In the genomic region with DNA sequence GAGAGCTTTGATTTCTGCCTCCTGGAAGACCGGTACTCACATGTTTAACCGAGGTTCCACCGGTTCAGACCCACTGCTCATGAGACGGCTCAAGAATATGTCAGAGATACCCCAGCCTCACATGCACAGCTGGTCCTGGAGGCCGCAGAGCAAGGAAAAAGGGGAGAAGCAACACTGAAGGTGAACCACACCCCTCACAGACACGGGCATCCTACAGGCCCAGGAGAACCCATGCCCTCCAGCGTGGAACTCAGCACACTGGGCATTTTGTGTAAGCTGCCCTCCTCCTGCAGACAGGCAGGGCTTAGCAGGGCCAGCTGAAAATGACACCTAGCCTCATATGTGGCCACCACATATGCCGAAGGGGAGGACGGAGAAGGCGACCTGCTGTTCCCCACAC, we compare ENCODE assay signal across 18 cellular contexts. TPM values are rescaled to one million over a fixed set of nuclear protein-coding genes. Genes with fewer than 3 reads are reported as not detected.
DNase-seq lines count a peak whose midpoint lies in the region; ATAC-seq and TF ChIP-seq lines count a peak whose summit lies in the region.
"Had no signal": no experiment of that assay in that cellular context is flagged by ENCODE, and none has a peak within 500 bp of the region (broad histone marks: within the 10 kb centered on the region; RNA-seq: fewer than 3 reads in every experiment).

No MANE protein-coding gene starts in this region.

- DNase-seq in activated naive CD4-positive, alpha-beta T cell treated with anti-CD3 and anti-CD28 coated beads, Interleukin-2, amount 10 ng/mL, durations not matched to agents 7 days and 5 days: no peak
- DNase-seq in activated naive CD4-positive, alpha-beta T cell (lab: John Stamatoyannopoulos, UW): no peak
- DNase-seq in immature natural killer cell (no peak), middle frontal gyrus (ENCODE audit: extremely low spot score, low spot score) (no peak), CD1c-positive myeloid dendritic cell (ENCODE audit: extremely low spot score) (no peak)
- DNase-seq: activated CD8-positive, alpha-beta memory T cell treated with anti-CD3 and anti-CD28 coated beads for 24 hours; activated gamma-delta T cell; left lung; NCI-H2029; RPMI8226; stimulated activated naive CD4-positive, alpha-beta T cell had no signal

- no peaks in the 10 kb centered on the region for H3K9me3 Mint-ChIP-seq in activated naive CD4-positive, alpha-beta T cell treated with anti-CD3 and anti-CD28 coated beads, Interleukin-2, amount 10 ng/mL, durations not matched to agents 7 days and 5 days
- H3K9me3 Mint-ChIP-seq in activated T-helper 17 cell treated with anti-CD3 and anti-CD28 coated beads, Interleukin-2, amount 50 U/mL, for 72 hours: no peaks in the 10 kb centered on the region
- H3K9me3 Mint-ChIP-seq in immature natural killer cell: no peaks in the 10 kb centered on the region

- no peaks in the 10 kb centered on the region for H3K27me3 Mint-ChIP-seq in activated naive CD4-positive, alpha-beta T cell treated with anti-CD3 and anti-CD28 coated beads, Interleukin-2, amount 10 ng/mL, durations not matched to agents 7 days and 5 days
- H3K27me3 Mint-ChIP-seq in activated T-helper 17 cell treated with anti-CD3 and anti-CD28 coated beads, Interleukin-2, amount 50 U/mL, for 72 hours: no peaks in the 10 kb centered on the region
- peaks cover 5 to 20% (median 6%) of the 10 kb centered on the region in 3 donors for H3K27me3 Mint-ChIP-seq in immature natural killer cell (ENCODE audit: low read depth in 3 of 3)

- H3K27ac Mint-ChIP-seq in activated naive CD4-positive, alpha-beta T cell treated with anti-CD3 and anti-CD28 coated beads, Interleukin-2, amount 10 ng/mL, durations not matched to agents 7 days and 5 days: peak overlapping the region; percentile 71
- peak overlapping the region; percentile 18 for H3K27ac Mint-ChIP-seq in activated T-helper 17 cell treated with anti-CD3 and anti-CD28 coated beads, Interleukin-2, amount 50 U/mL, for 72 hours
- peak overlapping the region in 5 of 6 donors; percentile 59 to 88 (median 68) for H3K27ac Mint-ChIP-seq in immature natural killer cell

- peaks cover 98% of the 10 kb centered on the region for H3K4me1 Mint-ChIP-seq in activated naive CD4-positive, alpha-beta T cell treated with anti-CD3 and anti-CD28 coated beads, Interleukin-2, amount 10 ng/mL, durations not matched to agents 7 days and 5 days
- H3K4me1 Mint-ChIP-seq in activated T-helper 17 cell treated with anti-CD3 and anti-CD28 coated beads, Interleukin-2, amount 50 U/mL, for 72 hours: peaks cover 79% of the 10 kb centered on the region
- H3K4me1 Mint-ChIP-seq in immature natural killer cell: peaks cover 96 to 100% of the 10 kb centered on the region in 2 donors

- CTCF ChIA-PET in activated naive CD4-positive, alpha-beta T cell treated with anti-CD3 and anti-CD28 coated beads, Interleukin-2, amount 10 ng/mL, durations not matched to agents 7 days and 5 days (lab: Charles Lee): interaction anchor here (1.0 to 1.4 kb wide), 2 partner anchors 34 to 88 kb away, joined by 3 to 4 read pairs; no protein-coding TSS in a partner anchor

- H3K4me3 Mint-ChIP-seq in activated naive CD4-positive, alpha-beta T cell treated with anti-CD3 and anti-CD28 coated beads, Interleukin-2, amount 10 ng/mL, durations not matched to agents 7 days and 5 days: no peak overlapping the region
- H3K4me3 Mint-ChIP-seq in activated T-helper 17 cell treated with anti-CD3 and anti-CD28 coated beads, Interleukin-2, amount 50 U/mL, for 72 hours: peak overlapping the region; percentile 91
- H3K4me3 Mint-ChIP-seq in immature natural killer cell: peak overlapping the region in 3 of 5 donors; percentile 10 to 50 (median 48)

- H3K36me3 Mint-ChIP-seq in activated naive CD4-positive, alpha-beta T cell treated with anti-CD3 and anti-CD28 coated beads, Interleukin-2, amount 10 ng/mL, durations not matched to agents 7 days and 5 days: peaks cover 70% of the 10 kb centered on the region
- peaks cover 96% of the 10 kb centered on the region for H3K36me3 Mint-ChIP-seq in activated T-helper 17 cell treated with anti-CD3 and anti-CD28 coated beads, Interleukin-2, amount 50 U/mL, for 72 hours (ENCODE audit: low read depth)
- peaks cover 6 to 25% (median 20%) of the 10 kb centered on the region in 3 donors for H3K36me3 Mint-ChIP-seq in immature natural killer cell

- H3K27ac ChIP-seq in temporal lobe (ENCODE audit: low read depth, low read length): peak overlapping the region; percentile 73
- H3K27ac ChIP-seq: esophagus muscularis mucosa, KMS-11, left lung, right atrium auricular region had no signal

- ATAC-seq in activated T-helper 17 cell treated with anti-CD3 and anti-CD28 coated beads, Interleukin-2, amount 50 U/mL, for 72 hours (replicated peaks): no peak
- ATAC-seq in SK-N-SH treated with all-trans-retinoic acid at 6 μM for 48 hours: no peak
- ATAC-seq: mucosa of descending colon had no signal

TF ChIP-seq in SK-N-SH treated with all-trans-retinoic acid at 6 μM for 48 hours, 23 proteins besides CTCF, POLR2A, EP300 and RAD21 (continues in another document):
- no peak for TF ChIP-seq ESRRG (CRISPR knock-in tag; IDR thresholded peaks at IDR 0.05)
- TF ChIP-seq POU6F1 (CRISPR knock-in tag; IDR thresholded peaks at IDR 0.05; ENCODE audit: borderline replicate concordance, low read depth): no peak
- TF ChIP-seq BACH2 (CRISPR knock-in tag; IDR thresholded peaks at IDR 0.05; ENCODE audit: borderline replicate concordance): no peak
- no peak for TF ChIP-seq ZFP30 (CRISPR knock-in tag; IDR thresholded peaks at IDR 0.05)
- no peak for TF ChIP-seq TSHZ2 (CRISPR knock-in tag; IDR thresholded peaks at IDR 0.05)
- TF ChIP-seq CSDC2 (CRISPR knock-in tag; IDR thresholded peaks at IDR 0.05): no peak
- no peak for TF ChIP-seq RARB (CRISPR knock-in tag; IDR thresholded peaks at IDR 0.05)
- TF ChIP-seq TCF4 (CRISPR knock-in tag; IDR thresholded peaks at IDR 0.05; ENCODE audit: borderline replicate concordance): no peak
- no peak for TF ChIP-seq TOX (CRISPR knock-in tag; IDR thresholded peaks at IDR 0.05; ENCODE audit: borderline replicate concordance)
- no peak for TF ChIP-seq SNAI2 (CRISPR knock-in tag; IDR thresholded peaks at IDR 0.05)
- TF ChIP-seq PATZ1 (CRISPR knock-in tag; IDR thresholded peaks at IDR 0.05; ENCODE audit: borderline replicate concordance): no peak
- no peak for TF ChIP-seq ZC3H10 (CRISPR knock-in tag; IDR thresholded peaks at IDR 0.05)
- no peak for TF ChIP-seq ISL1 (CRISPR knock-in tag; IDR thresholded peaks at IDR 0.05)
- TF ChIP-seq GLIS3 (CRISPR knock-in tag; IDR thresholded peaks at IDR 0.05): no peak
- TF ChIP-seq ZNF8 (CRISPR knock-in tag; IDR thresholded peaks at IDR 0.05): no peak

RNA-seq across cellular contexts. Expression of gene SEMA4D, which starts 37.4 kb away (rescaled TPM):
- total RNA-seq in activated T-helper 17 cell treated with anti-CD3 and anti-CD28 coated beads, Interleukin-2, amount 50 U/mL, for 72 hours: 100 to 1,000 TPM; 167 to 263 TPM
- polyA plus RNA-seq in immature natural killer cell: 10 to 100 TPM; 45.8 to 80.6 (median 47.0) TPM
- 10.6 TPM for total RNA-seq in temporal lobe

Comparison
In these comparisons a context has a peak if more than half of its experiments do, and no peak if none do; other contexts are left out.
1. H3K27ac Mint-ChIP-seq: peak in every context shown above with its lines; median percentile 71 in activated naive CD4-positive, alpha-beta T cell treated with anti-CD3 and anti-CD28 coated beads, Interleukin-2, amount 10 ng/mL, durations not matched to agents 7 days and 5 days; 68 in immature natural killer cell; 18 in activated T-helper 17 cell treated with anti-CD3 and anti-CD28 coated beads, Interleukin-2, amount 50 U/mL, for 72 hours.
2. RNA of gene SEMA4D, which starts 37.4 kb away (total RNA-seq): 167 to 263 TPM in activated T-helper 17 cell treated with anti-CD3 and anti-CD28 coated beads, Interleukin-2, amount 50 U/mL, for 72 hours; 10.6 TPM in temporal lobe (single experiment); every median in the first group is over 10 times any median in the second.